Comparison of ENCODE assay signal across 28 cellular contexts in genomic region chr16:79393121-79393520, GRCh38.
"Had no signal": no experiment of that assay in that cellular context is flagged by ENCODE, and none has a peak within 500 bp of the region (broad histone marks: within the 10 kb centered on the region; RNA-seq: fewer than 3 reads in every experiment).

No MANE protein-coding gene starts in this region.

- H3K27me3 ChIP-seq: right atrium auricular region, stomach, testis, thyroid gland, transverse colon, upper lobe of left lung, vagina had no signal

- H3K9me3 Mint-ChIP-seq: naive thymus-derived CD8-positive, alpha-beta T cell; nephron; stimulated activated naive B cell treated with anti-CD40 and anti-IgM and Interleukin-4, amounts not matched to agents 10 μg/mL and 1 μg/mL and 100 μg/mL, for 72 hours had no signal

- H3K4me1 Mint-ChIP-seq: stimulated activated naive B cell treated with anti-CD40 and anti-IgM and Interleukin-4, amounts not matched to agents 10 μg/mL and 1 μg/mL and 100 μg/mL, for 72 hours had no signal

- DNase-seq: hippocampal formation; kidney glomerular epithelial cell; left cardiac atrium; lower lobe of right lung; mammary epithelial cell; mesenchymal stem cell; naive thymus-derived CD8-positive, alpha-beta T cell; occipital lobe; psoas muscle; stimulated activated CD4-positive, alpha-beta T cell treated with anti-CD3 and anti-CD28 coated beads, Interleukin-12 subunit alpha, Interleukin-12 subunit beta, amount 100 ng/mL, for 4 hours; stimulated activated CD4-positive, alpha-beta T cell treated with anti-CD3 and anti-CD28 coated beads, Interleukin-15, amount 100 ng/mL, for 24 hours; stimulated activated CD4-positive, alpha-beta T cell treated with anti-CD3 and anti-CD28 coated beads, Interleukin-2, amount 100 ng/mL, for 24 hours; stimulated activated CD4-positive, alpha-beta T cell treated with anti-CD3 and anti-CD28 coated beads, Interleukin-4, amount 100 ng/mL, for 1 hour; stimulated activated naive B cell treated with anti-CD40 and anti-IgM and Interleukin-4, amounts not matched to agents 10 μg/mL and 1 μg/mL and 100 μg/mL, for 72 hours; stimulated activated naive CD8-positive, alpha-beta T cell treated with anti-CD3 and anti-CD28 coated beads, Interleukin-15, Interleukin-2, amounts not matched to agents 100 U/mL and 50 U/mL, for 24 hours; stomach; testis; thyroid gland; transverse colon; upper lobe of left lung had no signal

- H3K36me3 ChIP-seq: lower lobe of right lung, neutrophil, right atrium auricular region, stomach, thyroid gland, transverse colon, upper lobe of left lung, vagina had no signal

- H3K4me3 Mint-ChIP-seq: naive thymus-derived CD8-positive, alpha-beta T cell; nephron; neural crest cell; stimulated activated naive B cell treated with anti-CD40 and anti-IgM and Interleukin-4, amounts not matched to agents 10 μg/mL and 1 μg/mL and 100 μg/mL, for 72 hours had no signal

- H3K36me3 Mint-ChIP-seq: naive thymus-derived CD8-positive, alpha-beta T cell; stimulated activated naive B cell treated with anti-CD40 and anti-IgM and Interleukin-4, amounts not matched to agents 10 μg/mL and 1 μg/mL and 100 μg/mL, for 72 hours had no signal

- H3K4me1 ChIP-seq: lower lobe of right lung, psoas muscle, right atrium auricular region, stomach, testis, thyroid gland, transverse colon, vagina had no signal

- ATAC-seq: left cardiac atrium; lower lobe of right lung; naive thymus-derived CD8-positive, alpha-beta T cell; psoas muscle; sciatic nerve; stimulated activated naive B cell treated with anti-CD40 and anti-IgM and Interleukin-4, amounts not matched to agents 10 μg/mL and 1 μg/mL and 100 μg/mL, for 72 hours; stimulated activated naive CD8-positive, alpha-beta T cell treated with anti-CD3 and anti-CD28 coated beads, Interleukin-15, Interleukin-2, amounts not matched to agents 100 U/mL and 50 U/mL, for 24 hours had no signal

- H3K4me3 ChIP-seq: lower lobe of right lung, psoas muscle, right atrium auricular region, skin epidermis, stomach, testis, thyroid gland, transverse colon, upper lobe of left lung, vagina had no signal

- H2AFZ ChIP-seq: parathyroid adenoma had no signal

- H3K27ac ChIP-seq: lower lobe of right lung, neutrophil, parathyroid adenoma, psoas muscle, right atrium auricular region, skin epidermis, stomach, testis, thyroid gland, transverse colon, upper lobe of left lung, vagina had no signal

- H3K9me3 ChIP-seq: lower lobe of right lung, neutrophil, psoas muscle, right atrium auricular region, testis, thyroid gland, transverse colon, upper lobe of left lung, vagina had no signal

- H3K27ac Mint-ChIP-seq: naive thymus-derived CD8-positive, alpha-beta T cell; stimulated activated naive B cell treated with anti-CD40 and anti-IgM and Interleukin-4, amounts not matched to agents 10 μg/mL and 1 μg/mL and 100 μg/mL, for 72 hours had no signal

- H3K79me2 ChIP-seq: parathyroid adenoma had no signal
